ENCODE assay signal across 7 cellular contexts in the genomic region with DNA sequence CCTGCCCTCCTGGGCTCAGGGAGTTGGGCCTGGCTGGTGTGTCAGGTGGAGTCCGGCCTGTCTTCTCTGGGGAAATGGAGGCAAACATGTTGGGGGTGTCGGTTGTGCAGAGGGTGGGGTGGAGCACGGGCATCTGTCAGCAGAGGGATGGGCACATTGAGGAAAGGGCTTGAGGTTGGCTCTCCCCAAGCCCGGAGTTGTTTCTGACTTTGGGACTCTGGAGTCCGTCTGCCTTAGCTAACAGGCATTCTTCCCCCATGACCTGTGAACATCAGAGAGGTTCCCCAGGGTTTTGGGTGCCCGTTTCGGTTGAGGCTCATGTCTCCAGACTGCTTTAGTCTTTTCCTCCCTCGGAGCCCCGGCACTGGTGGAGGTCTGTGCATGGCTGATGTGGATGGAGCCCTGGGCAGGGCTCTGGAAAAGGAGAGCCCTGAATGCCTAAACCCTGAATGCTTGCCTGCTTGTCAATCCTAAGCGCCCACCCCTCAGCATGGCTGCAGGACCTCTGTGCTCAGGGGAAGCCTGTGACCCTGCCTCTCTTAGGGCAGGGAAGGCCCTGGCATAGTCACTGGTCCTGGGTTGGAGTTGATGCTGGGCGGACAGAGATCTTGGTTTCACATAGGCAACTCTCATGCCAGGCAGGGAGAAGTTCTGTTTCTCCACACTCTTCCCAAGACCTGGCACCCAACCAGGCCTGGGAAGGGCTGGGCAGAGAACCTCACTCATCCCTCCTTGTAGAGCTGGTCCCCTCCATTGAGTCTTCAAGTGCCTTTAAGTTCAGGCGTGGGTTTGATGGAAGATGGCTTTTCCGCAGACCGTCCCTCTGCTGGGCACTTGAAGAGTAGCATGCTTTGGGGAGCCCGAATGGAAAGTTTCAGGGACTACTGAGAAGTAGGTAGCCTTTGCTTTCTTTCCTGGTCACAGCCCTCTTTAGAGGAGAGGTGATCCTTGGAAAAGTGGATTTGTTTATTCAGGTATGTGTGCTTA. TPM values are rescaled to one million over a fixed set of nuclear protein-coding genes. Genes with fewer than 3 reads are reported as not detected.
DNase-seq lines count a peak whose midpoint lies in the region; ATAC-seq lines count a peak whose summit lies in the region.

No MANE protein-coding gene starts in this region.

- ATAC-seq in GM18868 (IDR thresholded peaks at IDR 0.05; ENCODE audit: unreplicated experiment): peak; percentile 83
- peak; percentile 23 for ATAC-seq in left ventricle myocardium superior
- peak; percentile 39 for ATAC-seq in stimulated activated effector memory CD8-positive, alpha-beta T cell treated with anti-CD3 and anti-CD28 coated beads, Interleukin-12 subunit alpha, Interleukin-12 subunit beta, amount 100 ng/mL, for 72 hours

- no peak overlapping the region for H3K4me3 Mint-ChIP-seq in activated CD4-positive, alpha-beta memory T cell treated with anti-CD3 and anti-CD28 coated beads for 36 hours
- no peak overlapping the region for H3K4me3 Mint-ChIP-seq in stimulated activated effector memory CD8-positive, alpha-beta T cell treated with anti-CD3 and anti-CD28 coated beads, Interleukin-12 subunit alpha, Interleukin-12 subunit beta, amount 100 ng/mL, for 72 hours

- H3K36me3 Mint-ChIP-seq in activated CD4-positive, alpha-beta memory T cell treated with anti-CD3 and anti-CD28 coated beads for 36 hours: no peaks in the 10 kb centered on the region
- H3K36me3 Mint-ChIP-seq in stimulated activated effector memory CD8-positive, alpha-beta T cell treated with anti-CD3 and anti-CD28 coated beads, Interleukin-12 subunit alpha, Interleukin-12 subunit beta, amount 100 ng/mL, for 72 hours: no peaks in the 10 kb centered on the region

- no peaks in the 10 kb centered on the region for H3K9me3 Mint-ChIP-seq in activated CD4-positive, alpha-beta memory T cell treated with anti-CD3 and anti-CD28 coated beads for 36 hours
- no peaks in the 10 kb centered on the region for H3K9me3 Mint-ChIP-seq in stimulated activated effector memory CD8-positive, alpha-beta T cell treated with anti-CD3 and anti-CD28 coated beads, Interleukin-12 subunit alpha, Interleukin-12 subunit beta, amount 100 ng/mL, for 72 hours

- H3K4me1 Mint-ChIP-seq in activated CD4-positive, alpha-beta memory T cell treated with anti-CD3 and anti-CD28 coated beads for 36 hours (ENCODE audit: low read depth): no peaks in the 10 kb centered on the region
- no peaks in the 10 kb centered on the region for H3K4me1 Mint-ChIP-seq in stimulated activated effector memory CD8-positive, alpha-beta T cell treated with anti-CD3 and anti-CD28 coated beads, Interleukin-12 subunit alpha, Interleukin-12 subunit beta, amount 100 ng/mL, for 72 hours

- H3K27ac Mint-ChIP-seq in activated CD4-positive, alpha-beta memory T cell treated with anti-CD3 and anti-CD28 coated beads for 36 hours: no peak overlapping the region
- no peak overlapping the region for H3K27ac Mint-ChIP-seq in stimulated activated effector memory CD8-positive, alpha-beta T cell treated with anti-CD3 and anti-CD28 coated beads, Interleukin-12 subunit alpha, Interleukin-12 subunit beta, amount 100 ng/mL, for 72 hours

- intact Hi-C loops in activated CD4-positive, alpha-beta memory T cell treated with anti-CD3 and anti-CD28 coated beads for 36 hours (cut with micrococcal nuclease): loop anchor here (2.0 kb wide), 1 partner anchor 19 kb away; no protein-coding TSS in a partner anchor
- intact Hi-C loops in left ventricle myocardium superior (cut with micrococcal nuclease): no loop called here

- peaks cover 1% of the 10 kb centered on the region for H3K27me3 Mint-ChIP-seq in activated CD4-positive, alpha-beta memory T cell treated with anti-CD3 and anti-CD28 coated beads for 36 hours

- CTCF ChIA-PET in activated CD4-positive, alpha-beta memory T cell treated with anti-CD3 and anti-CD28 coated beads for 36 hours (lab: Charles Lee): interaction anchor here (0.8 to 3.9 kb wide), 7 partner anchors 12 to 100 kb away, joined by 3 to 27 read pairs (median 6); a partner anchor contains a TSS

- peak; percentile 71 for DNase-seq in D341Med (ENCODE audit: low spot score)
- DNase-seq in NAMALWA (ENCODE audit: low spot score): peak; percentile 72
- DNase-seq in activated CD4-positive, alpha-beta memory T cell treated with anti-CD3 and anti-CD28 coated beads for 36 hours: peak; percentile 45
- no peak for DNase-seq in left ventricle myocardium superior
- DNase-seq in stimulated activated effector memory CD8-positive, alpha-beta T cell treated with anti-CD3 and anti-CD28 coated beads, Interleukin-12 subunit alpha, Interleukin-12 subunit beta, amount 100 ng/mL, for 72 hours (ENCODE audit: low spot score in 2 of 2): no peak
- DNase-seq in NCI-H446 treated with DMSO at 0.1 percent for 48 hours (lab: John Stamatoyannopoulos, UW): no peak

- POLR2A ChIA-PET in activated CD4-positive, alpha-beta memory T cell treated with anti-CD3 and anti-CD28 coated beads for 36 hours (lab: Charles Lee): no interaction called here

RNA-seq across cellular contexts. Expression of a gene that starts 13.0 kb away (rescaled TPM):
- under 1 TPM; 0.02 to 0.22 TPM for total RNA-seq in activated CD4-positive, alpha-beta memory T cell treated with anti-CD3 and anti-CD28 coated beads for 36 hours
- 7.3 TPM for total RNA-seq in left ventricle myocardium superior

RNA-seq across cellular contexts. Expression of a gene that starts 17.7 kb away (rescaled TPM):
- 1 to 10 TPM; 8.6 to 9.3 TPM for total RNA-seq in activated CD4-positive, alpha-beta memory T cell treated with anti-CD3 and anti-CD28 coated beads for 36 hours
- total RNA-seq in left ventricle myocardium superior: 2.3 TPM

RNA-seq across cellular contexts. Expression of a gene that starts 18.0 kb away (rescaled TPM):
- total RNA-seq in activated CD4-positive, alpha-beta memory T cell treated with anti-CD3 and anti-CD28 coated beads for 36 hours: 10 to 100 TPM; 62.5 to 62.9 TPM
- total RNA-seq in left ventricle myocardium superior: 25.1 TPM

RNA-seq across cellular contexts. Expression of a gene that starts 30.8 kb away (rescaled TPM):
- total RNA-seq in activated CD4-positive, alpha-beta memory T cell treated with anti-CD3 and anti-CD28 coated beads for 36 hours: 10 to 100 TPM; 36.2 to 43.8 TPM
- 86.8 TPM for total RNA-seq in left ventricle myocardium superior

RNA-seq across cellular contexts. Expression of a gene that starts 43.8 kb away (rescaled TPM):
- not detected for total RNA-seq in activated CD4-positive, alpha-beta memory T cell treated with anti-CD3 and anti-CD28 coated beads for 36 hours
- total RNA-seq in left ventricle myocardium superior: 21.7 TPM

Comparison
In these comparisons a context has a peak if more than half of its experiments do, and no peak if none do; other contexts are left out.
1. DNase-seq: peak in D341Med (single experiment), NAMALWA (single experiment) and activated CD4-positive, alpha-beta memory T cell treated with anti-CD3 and anti-CD28 coated beads for 36 hours (single experiment); none in left ventricle myocardium superior (single experiment), stimulated activated effector memory CD8-positive, alpha-beta T cell treated with anti-CD3 and anti-CD28 coated beads, Interleukin-12 subunit alpha, Interleukin-12 subunit beta, amount 100 ng/mL, for 72 hours (0 of 2) and NCI-H446 treated with DMSO at 0.1 percent for 48 hours (single experiment).
2. ATAC-seq: peak in every context shown above with its lines; median percentile 83 in GM18868; 39 in stimulated activated effector memory CD8-positive, alpha-beta T cell treated with anti-CD3 and anti-CD28 coated beads, Interleukin-12 subunit alpha, Interleukin-12 subunit beta, amount 100 ng/mL, for 72 hours; 23 in left ventricle myocardium superior.